Comparison of ENCODE assay signal across 9 cellular contexts in the genomic region with DNA sequence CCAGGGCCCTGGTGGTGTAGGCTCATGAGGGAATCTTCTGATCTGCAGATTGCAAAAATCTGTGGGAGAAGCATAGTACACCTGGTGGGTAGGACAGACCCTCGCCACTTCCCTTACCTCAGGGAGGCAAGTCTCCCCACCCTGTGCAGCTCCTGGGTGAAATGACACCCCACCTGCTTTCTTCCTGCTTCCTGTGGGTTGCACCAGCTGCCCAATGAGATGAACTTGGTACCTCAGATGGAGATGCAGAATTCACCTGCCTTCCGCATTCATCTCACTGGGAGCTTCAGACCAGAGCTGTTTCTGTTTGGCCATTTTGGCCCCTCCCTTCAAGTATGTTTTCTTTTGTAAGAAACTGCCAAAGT. TPM values are rescaled to one million over a fixed set of nuclear protein-coding genes. Genes with fewer than 3 reads are reported as not detected.
DNase-seq lines count a peak whose midpoint lies in the region; ATAC-seq and TF ChIP-seq lines count a peak whose summit lies in the region.
"Had no signal": no experiment of that assay in that cellular context is flagged by ENCODE, and none has a peak within 500 bp of the region (broad histone marks: within the 10 kb centered on the region; RNA-seq: fewer than 3 reads in every experiment).

No MANE protein-coding gene starts in this region.

- no peak overlapping the region for H2AK5ac ChIP-seq in neuronal stem cell (ENCODE audit: low read depth, low read length)

- in situ Hi-C loops in GM18951 (cut with MboI; ENCODE audit: low sequenced_read_pairs, unreplicated experiment), result no loop called here

- peak overlapping the region; percentile 48 for H3K18ac ChIP-seq in neuronal stem cell (ENCODE audit: low read length)

- H3K9me3 Mint-ChIP-seq in activated T-cell treated with anti-CD3 and anti-CD28 coated beads, Interleukin-2, amount 50 U/mL, for 4 hours, result no peaks in the 10 kb centered on the region

- no peak overlapping the region for H3K27ac ChIP-seq in neuronal stem cell (replicated peaks; ENCODE audit: low read length)
- H3K27ac ChIP-seq in substantia nigra (ENCODE audit: low read depth, low read length, poor library complexity, severe bottlenecking), result no peak overlapping the region

- peaks cover 4 to 23% of the 10 kb centered on the region in 2 donors for H3K36me3 ChIP-seq in neuronal stem cell (replicated peaks in 1 of 2; ENCODE audit: control insufficient read depth in 2 of 2, insufficient read depth in 2 of 2, low read length in 2 of 2)

- H3K4me3 ChIP-seq in neuronal stem cell (ENCODE audit: low read length in 2 of 2), result no peak overlapping the region

- H2BK120ac ChIP-seq in neuronal stem cell (ENCODE audit: low read depth, low read length), result no peak overlapping the region

- H2BK12ac ChIP-seq in neuronal stem cell (ENCODE audit: low read length), result no peak overlapping the region

- peak; percentile 18 for ATAC-seq in HG03025 (IDR thresholded peaks at IDR 0.05; ENCODE audit: low FRiP score, unreplicated experiment)
- peak; percentile 2 for ATAC-seq in activated T-cell treated with anti-CD3 and anti-CD28 coated beads, Interleukin-2, amount 50 U/mL, for 4 hours
- ATAC-seq in GM18861 (IDR thresholded peaks at IDR 0.05; ENCODE audit: unreplicated experiment), result no peak
- no peak for ATAC-seq in HG02588 (IDR thresholded peaks at IDR 0.05; ENCODE audit: unreplicated experiment)

- H3K4me2 ChIP-seq in neuronal stem cell (ENCODE audit: insufficient read depth, low read length, poor library complexity, severe bottlenecking), result no peak overlapping the region

- H2BK15ac ChIP-seq in neuronal stem cell (ENCODE audit: low read length), result no peak overlapping the region

- TF ChIP-seq POLR2A in GM18951 (IDR thresholded peaks at IDR 0.05; ENCODE audit: extremely low read depth, insufficient read depth, insufficient read length), result peak; percentile 46

- no peak overlapping the region for H3K4ac ChIP-seq in neuronal stem cell (ENCODE audit: low read length)

- H3K4me3 Mint-ChIP-seq in activated T-cell treated with anti-CD3 and anti-CD28 coated beads, Interleukin-2, amount 50 U/mL, for 4 hours, result peak overlapping the region; percentile 99

- H3K23ac ChIP-seq in neuronal stem cell (ENCODE audit: low read depth, low read length, poor library complexity), result no peak overlapping the region

- H4K8ac ChIP-seq in neuronal stem cell (ENCODE audit: low read depth, low read length), result no peak overlapping the region

- no peak for DNase-seq in activated T-cell treated with anti-CD3 and anti-CD28 coated beads, Interleukin-2, amount 50 U/mL, for 4 hours
- DNase-seq in neuronal stem cell (ENCODE audit: low spot score), result no peak
- DNase-seq in substantia nigra (lab: John Stamatoyannopoulos, UW), result no peak
- DNase-seq in SKM-1 (lab: John Stamatoyannopoulos, UW; ENCODE audit: unreplicated experiment), result no peak
- DNase-seq: NCI-H2171 had no signal

- peaks cover 57% of the 10 kb centered on the region for H3K4me1 Mint-ChIP-seq in activated T-cell treated with anti-CD3 and anti-CD28 coated beads, Interleukin-2, amount 50 U/mL, for 4 hours (ENCODE audit: low read depth)

- H3K27me3 ChIP-seq in neuronal stem cell (ENCODE audit: control insufficient read depth in 3 of 3, insufficient read depth in 3 of 3, low read depth in 1 of 3, low read length in 3 of 3), result no peaks in the 10 kb centered on the region

- H2BK5ac ChIP-seq in neuronal stem cell (ENCODE audit: low read length), result no peak overlapping the region

- H3K36me3 Mint-ChIP-seq in activated T-cell treated with anti-CD3 and anti-CD28 coated beads, Interleukin-2, amount 50 U/mL, for 4 hours (ENCODE audit: insufficient read depth), result peaks cover 75% of the 10 kb centered on the region

- H3K27me3 Mint-ChIP-seq in activated T-cell treated with anti-CD3 and anti-CD28 coated beads, Interleukin-2, amount 50 U/mL, for 4 hours (ENCODE audit: low read depth), result no peaks in the 10 kb centered on the region

- H3K14ac ChIP-seq in neuronal stem cell (ENCODE audit: low read length), result no peak overlapping the region

- H2AFZ ChIP-seq in neuronal stem cell (ENCODE audit: low read length), result no peak overlapping the region

- H3K79me1 ChIP-seq in neuronal stem cell (ENCODE audit: low read depth, low read length), result no peaks in the 10 kb centered on the region

- H3K9ac ChIP-seq in neuronal stem cell (ENCODE audit: low read depth, low read length, poor library complexity), result peak overlapping the region; percentile 44

- peaks cover 0 to 18% of the 10 kb centered on the region in 2 donors for H3K9me3 ChIP-seq in neuronal stem cell (replicated peaks in 1 of 2; ENCODE audit: control insufficient read depth in 2 of 2, insufficient read depth in 1 of 2, low read depth in 1 of 2, low read length in 2 of 2)

- no CpG with 5 or more reads among the region's 2 CpGs for WGBS in neuronal stem cell (ENCODE audit: extremely low coverage in 2 of 2, insufficient read length in 2 of 2, insufficient replicate concordance in 1 of 2), 2 donors

- peaks cover 4 to 6% of the 10 kb centered on the region in 2 donors for H3K4me1 ChIP-seq in neuronal stem cell (ENCODE audit: control insufficient read depth in 2 of 2, insufficient read depth in 1 of 2, low read depth in 1 of 2, low read length in 2 of 2)

- no peak overlapping the region for H4K91ac ChIP-seq in neuronal stem cell (ENCODE audit: low read depth, low read length, poor library complexity)

RNA-seq across cellular contexts. Expression of a gene that starts 4.7 kb away (rescaled TPM):
- total RNA-seq in activated T-cell treated with anti-CD3 and anti-CD28 coated beads, Interleukin-2, amount 50 U/mL, for 4 hours, result 100 to 1,000 TPM; 278 to 321 (median 282) TPM
- polyA plus RNA-seq in neuronal stem cell (2013, experiment 1 of 2), result 5.4 TPM
- 6.1 TPM for polyA plus RNA-seq in neuronal stem cell (2013, experiment 2 of 2)

RNA-seq across cellular contexts. Expression of a gene that starts 58.7 kb away (rescaled TPM):
- 10 to 100 TPM in 2 of 3 donors, 1 to 10 TPM in 1; 9.8 to 14.8 (median 12.1) TPM for total RNA-seq in activated T-cell treated with anti-CD3 and anti-CD28 coated beads, Interleukin-2, amount 50 U/mL, for 4 hours
- polyA plus RNA-seq in neuronal stem cell (2013, experiment 1 of 2), result not detected
- not detected for polyA plus RNA-seq in neuronal stem cell (2013, experiment 2 of 2)

Comparison
In these comparisons a context has a peak if more than half of its experiments do, and no peak if none do; other contexts are left out.
1. ATAC-seq: peak in HG03025 (single experiment) and activated T-cell treated with anti-CD3 and anti-CD28 coated beads, Interleukin-2, amount 50 U/mL, for 4 hours (2 of 2); none in GM18861 (single experiment) and HG02588 (single experiment).